In genomic region chr17:8801135-8801840, GRCh38 we compare ENCODE assay signal across 32 cellular contexts. TPM values are rescaled to one million over a fixed set of nuclear protein-coding genes. Genes with fewer than 3 reads are reported as not detected.
"Had no signal": no experiment of that assay in that cellular context is flagged by ENCODE, and none has a peak within 500 bp of the region (broad histone marks: within the 10 kb centered on the region; RNA-seq: fewer than 3 reads in every experiment).

No MANE protein-coding gene starts in this region.

- FAIRE-seq: keratinocyte had no signal

- H3K9me3 ChIP-seq: neutrophil, ovary, right lobe of liver, tibial nerve had no signal

- DNase-seq: activated B cell treated with CpG ODN at 0.5 μM for 24 hours; activated CD4-positive, alpha-beta T cell treated with anti-CD3 and anti-CD28 coated beads for 36 hours; activated naive CD8-positive, alpha-beta T cell treated with anti-CD3 and anti-CD28 coated beads, Interleukin-2, amount 50 U/mL, for 24 hours; activated T-cell treated with anti-CD3 and anti-CD28 coated beads, Interleukin-2, amount 50 U/mL, for 4 hours; amygdala; effector memory CD4-positive, alpha-beta T cell; erythroblast; head of caudate nucleus; hippocampal formation; left cardiac atrium; left ventricle myocardium superior; naive B cell; nephron progenitor cell; ovary; right lobe of liver; stimulated activated CD4-positive, alpha-beta T cell treated with anti-CD3 and anti-CD28 coated beads, Interleukin-2, amount 100 ng/mL, for 48 hours; stimulated activated naive CD4-positive, alpha-beta T cell treated with Interleukin-2 at 50 U/mL for 16 hours; T-helper 2 cell had no signal

- H3K36me3 ChIP-seq: ovary, right lobe of liver, tibial nerve had no signal

- ATAC-seq: activated CD4-positive, alpha-beta T cell treated with anti-CD3 and anti-CD28 coated beads for 36 hours; activated naive CD8-positive, alpha-beta T cell treated with anti-CD3 and anti-CD28 coated beads, Interleukin-2, amount 50 U/mL, for 24 hours; activated T-cell treated with anti-CD3 and anti-CD28 coated beads, Interleukin-2, amount 50 U/mL, for 4 hours; activated T-helper 17 cell treated with anti-CD3 and anti-CD28 coated beads, Interleukin-2, amount 50 U/mL, for 72 hours; left cardiac atrium; left ventricle myocardium superior had no signal

- H3K27me3 ChIP-seq: ovary, right lobe of liver had no signal

- H3K4me3 ChIP-seq: ovary, right lobe of liver, tibial nerve had no signal

- H3K27ac ChIP-seq: neutrophil, ovary, right lobe of liver, tibial nerve had no signal

RNA-seq across cellular contexts. Expression of gene MFSD6L, which starts 2.1 kb away (rescaled TPM):
- total RNA-seq: dermis microvascular lymphatic vessel endothelial cell, fibroblast of lung, fibroblast of villous mesenchyme, left cardiac atrium, left ventricle myocardium superior, lung microvascular endothelial cell, renal cortical epithelial cell, right lobe of liver, temporal lobe, tibial nerve had no signal
- polyA plus RNA-seq: fibroblast of lung, keratinocyte, ovary had no signal

RNA-seq across cellular contexts. Expression of gene SPDYE4, which starts 42.9 kb away (rescaled TPM):
- total RNA-seq: activated B cell treated with CpG ODN at 0.5 μM for 24 hours; activated CD4-positive, alpha-beta T cell treated with anti-CD3 and anti-CD28 coated beads for 36 hours; activated T-cell treated with anti-CD3 and anti-CD28 coated beads, Interleukin-2, amount 50 U/mL, for 4 hours; activated T-helper 17 cell treated with anti-CD3 and anti-CD28 coated beads, Interleukin-2, amount 50 U/mL, for 72 hours; dermis microvascular lymphatic vessel endothelial cell; fibroblast of lung; fibroblast of villous mesenchyme; left cardiac atrium; left ventricle myocardium superior; lung microvascular endothelial cell; mesothelial cell of epicardium; ovary; progenitor cell of endocrine pancreas; renal cortical epithelial cell; right lobe of liver; skeletal muscle tissue; temporal lobe; tibial nerve; ureter had no signal
- polyA plus RNA-seq: fibroblast of lung, keratinocyte, ovary had no signal

RNA-seq across cellular contexts. Expression of gene CCDC42, which starts 56.7 kb away (rescaled TPM):
- total RNA-seq: activated B cell treated with CpG ODN at 0.5 μM for 24 hours; activated T-cell treated with anti-CD3 and anti-CD28 coated beads, Interleukin-2, amount 50 U/mL, for 4 hours; dermis microvascular lymphatic vessel endothelial cell; fibroblast of lung; fibroblast of villous mesenchyme; left cardiac atrium; left ventricle myocardium superior; lung microvascular endothelial cell; ovary; progenitor cell of endocrine pancreas; renal cortical epithelial cell; right lobe of liver; skeletal muscle tissue; temporal lobe; tibial nerve; ureter had no signal
- polyA plus RNA-seq: fibroblast of lung, keratinocyte had no signal
